1 cellular context compared by ENCODE assay signal in the genomic region with DNA sequence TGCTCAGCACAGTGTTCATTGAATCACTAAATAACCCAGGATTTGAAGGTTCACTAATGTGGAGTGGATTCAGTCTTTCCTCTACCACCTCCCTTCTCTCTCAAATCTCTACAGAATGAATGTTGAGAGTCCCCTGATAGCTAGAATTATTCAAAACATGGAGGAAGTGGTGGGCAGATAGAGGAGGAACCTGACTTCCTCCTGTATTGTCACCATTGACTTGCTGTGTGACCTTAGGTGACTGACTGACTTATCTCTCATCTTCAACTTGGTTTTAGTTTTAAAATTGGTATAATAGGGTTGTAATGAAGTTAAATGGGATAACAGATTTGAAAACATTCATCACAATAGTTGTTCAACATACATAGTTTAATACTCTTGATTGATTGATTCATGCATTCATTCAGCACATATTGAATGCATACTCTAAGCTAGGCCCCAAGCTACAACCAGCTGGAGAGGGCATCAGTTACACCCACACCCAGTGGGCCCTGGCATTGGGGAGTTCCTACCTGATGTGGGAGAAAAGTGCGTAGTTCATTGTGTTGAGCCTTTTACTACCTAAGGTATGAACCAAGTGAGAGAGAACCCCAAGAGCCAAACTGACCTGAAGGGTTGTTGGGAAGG.
TF ChIP-seq lines count a peak whose summit lies in the region.

No MANE protein-coding gene starts in this region.

TF ChIP-seq in SK-N-SH treated with all-trans-retinoic acid at 6 μM for 48 hours, 23 proteins besides CTCF, POLR2A, EP300 and RAD21 (continued from another document):
- TF ChIP-seq, protein P1, sequence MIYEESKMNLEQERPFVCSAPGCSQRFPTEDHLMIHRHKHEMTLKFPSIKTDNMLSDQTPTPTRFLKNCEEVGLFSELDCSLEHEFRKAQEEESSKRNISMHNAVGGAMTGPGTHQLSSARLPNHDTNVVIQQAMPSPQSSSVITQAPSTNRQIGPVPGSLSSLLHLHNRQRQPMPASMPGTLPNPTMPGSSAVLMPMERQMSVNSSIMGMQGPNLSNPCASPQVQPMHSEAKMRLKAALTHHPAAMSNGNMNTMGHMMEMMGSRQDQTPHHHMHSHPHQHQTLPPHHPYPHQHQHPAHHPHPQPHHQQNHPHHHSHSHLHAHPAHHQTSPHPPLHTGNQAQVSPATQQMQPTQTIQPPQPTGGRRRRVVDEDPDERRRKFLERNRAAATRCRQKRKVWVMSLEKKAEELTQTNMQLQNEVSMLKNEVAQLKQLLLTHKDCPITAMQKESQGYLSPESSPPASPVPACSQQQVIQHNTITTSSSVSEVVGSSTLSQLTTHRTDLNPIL (CRISPR knock-in tag; IDR thresholded peaks at IDR 0.05; ENCODE audit: low read depth) = no peak
- TF ChIP-seq ZNF70 (CRISPR knock-in tag; IDR thresholded peaks at IDR 0.05) = no peak
TF ChIP-seq in SK-N-SH treated with all-trans-retinoic acid at 6 μM for 48 hours: peak in this region for 0.
